1 cellular context compared by ENCODE assay signal in the genomic region with DNA sequence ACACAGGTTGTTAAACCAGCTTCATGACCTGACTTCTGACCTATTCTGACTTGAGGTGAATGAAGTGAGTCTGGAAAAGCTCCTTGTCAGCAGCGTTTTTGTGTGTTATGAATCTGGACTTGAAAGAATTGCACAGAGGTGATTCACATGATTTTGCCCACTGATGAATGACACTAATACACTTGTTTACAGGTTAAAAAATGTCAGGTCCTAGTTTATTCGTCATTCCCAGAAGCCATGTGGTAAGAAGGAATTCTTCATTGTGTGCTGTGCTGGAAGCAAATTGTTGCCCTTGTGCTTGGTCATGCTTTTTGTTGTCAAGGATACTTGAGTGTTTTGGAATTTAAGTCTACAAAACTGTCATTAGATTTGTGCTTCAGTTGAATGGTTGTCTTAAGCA.
A peak's percentile ranks its signal among the peaks of the same experiment; 100 is the strongest.
TF ChIP-seq lines count a peak whose summit lies in the region.

No MANE protein-coding gene starts in this region.

TF ChIP-seq in IMR-90, 13 proteins besides CTCF, POLR2A, EP300 and RAD21 (continued from another document):
- TF ChIP-seq, protein P1, sequence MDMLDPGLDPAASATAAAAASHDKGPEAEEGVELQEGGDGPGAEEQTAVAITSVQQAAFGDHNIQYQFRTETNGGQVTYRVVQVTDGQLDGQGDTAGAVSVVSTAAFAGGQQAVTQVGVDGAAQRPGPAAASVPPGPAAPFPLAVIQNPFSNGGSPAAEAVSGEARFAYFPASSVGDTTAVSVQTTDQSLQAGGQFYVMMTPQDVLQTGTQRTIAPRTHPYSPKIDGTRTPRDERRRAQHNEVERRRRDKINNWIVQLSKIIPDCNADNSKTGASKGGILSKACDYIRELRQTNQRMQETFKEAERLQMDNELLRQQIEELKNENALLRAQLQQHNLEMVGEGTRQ (IDR thresholded peaks at IDR 0.05; ENCODE audit: low read depth, low read length): no peak; the same call in 1 of the 2 replicates
- TF ChIP-seq BHLHE40 (IDR thresholded peaks at IDR 0.05; ENCODE audit: low read depth, low read length): peak; percentile 81
- TF ChIP-seq FOS (IDR thresholded peaks at IDR 0.05; ENCODE audit: low read depth, low read length): peak; percentile 71
- TF ChIP-seq, protein P2, sequence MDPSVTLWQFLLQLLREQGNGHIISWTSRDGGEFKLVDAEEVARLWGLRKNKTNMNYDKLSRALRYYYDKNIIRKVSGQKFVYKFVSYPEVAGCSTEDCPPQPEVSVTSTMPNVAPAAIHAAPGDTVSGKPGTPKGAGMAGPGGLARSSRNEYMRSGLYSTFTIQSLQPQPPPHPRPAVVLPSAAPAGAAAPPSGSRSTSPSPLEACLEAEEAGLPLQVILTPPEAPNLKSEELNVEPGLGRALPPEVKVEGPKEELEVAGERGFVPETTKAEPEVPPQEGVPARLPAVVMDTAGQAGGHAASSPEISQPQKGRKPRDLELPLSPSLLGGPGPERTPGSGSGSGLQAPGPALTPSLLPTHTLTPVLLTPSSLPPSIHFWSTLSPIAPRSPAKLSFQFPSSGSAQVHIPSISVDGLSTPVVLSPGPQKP (IDR thresholded peaks at IDR 0.05; ENCODE audit: borderline replicate concordance, low read depth, low read length): no peak
- TF ChIP-seq CHD1 (IDR thresholded peaks at IDR 0.05; ENCODE audit: low read depth, low read length): no peak
- TF ChIP-seq CEBPB (IDR thresholded peaks at IDR 0.05; ENCODE audit: low read depth, low read length): peak; percentile 39; the same call in 1 of the 2 replicates
- peak; percentile 82 for TF ChIP-seq NFE2L2 (IDR thresholded peaks at IDR 0.05; ENCODE audit: low read depth, low read length)
- TF ChIP-seq RFX5 (IDR thresholded peaks at IDR 0.05; ENCODE audit: low read depth, low read length): no peak
